8 cellular contexts compared by ENCODE assay signal in the genomic region with DNA sequence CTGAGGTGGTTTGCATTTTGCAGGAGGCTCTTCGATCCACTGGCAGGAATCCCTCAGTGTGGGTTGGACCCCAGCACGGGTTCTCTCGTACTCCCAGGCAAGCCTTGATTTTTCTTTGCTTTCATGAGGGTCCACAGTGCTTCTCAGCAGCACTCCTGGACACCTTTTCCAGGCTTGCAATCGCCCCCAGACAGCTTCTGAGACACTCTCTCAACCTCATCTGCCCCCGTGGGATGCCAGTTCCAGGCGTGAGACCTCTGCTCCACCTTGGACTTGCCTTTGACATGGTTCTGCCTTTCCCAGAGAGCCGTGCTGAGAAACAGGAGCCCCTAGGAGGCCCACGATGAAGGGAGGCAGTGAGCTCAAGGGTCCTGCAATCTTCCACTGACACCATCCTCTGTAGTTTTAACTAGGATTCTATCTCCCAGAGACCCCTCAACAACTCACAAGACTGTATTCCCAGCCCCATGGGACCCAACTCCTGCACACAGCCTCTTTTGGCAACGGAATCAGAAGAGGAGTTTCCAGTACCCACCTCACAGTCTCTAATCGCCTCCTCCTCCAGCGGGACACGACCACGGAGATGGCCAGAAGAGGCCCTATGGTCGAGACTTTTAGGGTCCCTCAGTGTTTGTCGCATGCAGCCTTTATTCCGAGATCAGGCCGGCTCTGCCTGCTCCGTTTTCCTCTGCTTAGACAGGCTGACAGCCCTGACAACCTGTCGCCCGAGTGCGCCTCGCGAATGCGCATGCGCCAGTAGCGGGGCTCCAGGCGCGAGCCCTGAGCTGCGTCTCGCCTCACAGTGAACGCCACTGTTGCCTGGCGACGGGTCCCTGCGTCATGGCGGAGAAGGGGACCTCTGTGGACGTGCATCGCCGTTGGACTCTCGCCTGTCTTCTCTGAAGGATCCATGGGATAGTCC. TPM values are rescaled to one million over a fixed set of nuclear protein-coding genes. Genes with fewer than 3 reads are reported as not detected.
DNase-seq lines count a peak whose midpoint lies in the region; ATAC-seq and TF ChIP-seq lines count a peak whose summit lies in the region.

No MANE protein-coding gene starts in this region.

- peak in 1 of 56 donors; percentile 12 for TF ChIP-seq CTCF in dorsolateral prefrontal cortex (IDR thresholded peaks at IDR 0.05 in 54 of 56, conservative IDR thresholded peaks at IDR 0.05 in 2 of 56; ENCODE audit: low read depth in 1 of 56, partially characterized antibody in 56 of 56)

- no peaks in the 10 kb centered on the region for H3K4me1 Mint-ChIP-seq in activated CD4-positive, alpha-beta T cell treated with anti-CD3 and anti-CD28 coated beads, Interleukin-2, amount 10 ng/mL, durations not matched to agents 24 days and 14 days
- peaks cover 9% of the 10 kb centered on the region for H3K4me1 Mint-ChIP-seq in memory B cell

- H2AFZ ChIP-seq in ACC112 (ENCODE audit: low read length, unreplicated experiment) = peak overlapping the region; percentile 14

- peak overlapping the region; percentile 51; the same call in 1 of the 2 replicates for H3K4me3 ChIP-seq in ACC112 (ENCODE audit: low read depth, low read length)
- peak overlapping the region; percentile 25 to 73 (median 56) for H3K4me3 ChIP-seq in dorsolateral prefrontal cortex

- no peaks in the 10 kb centered on the region for H3K4me1 ChIP-seq in ACC112 (ENCODE audit: control insufficient read depth, insufficient read depth, low read length, unreplicated experiment)

- no peak overlapping the region for H3K27ac Mint-ChIP-seq in activated CD4-positive, alpha-beta T cell treated with anti-CD3 and anti-CD28 coated beads, Interleukin-2, amount 10 ng/mL, durations not matched to agents 24 days and 14 days
- H3K27ac Mint-ChIP-seq in memory B cell = peak overlapping the region; percentile 45

- intact Hi-C loops in activated CD4-positive, alpha-beta T cell treated with anti-CD3 and anti-CD28 coated beads, Interleukin-2, amount 10 ng/mL, durations not matched to agents 24 days and 14 days (cut with micrococcal nuclease) = no loop called here
- intact Hi-C loops in dorsolateral prefrontal cortex (cut with DNase I) = no loop called here

- H3K27ac ChIP-seq in ACC112 (ENCODE audit: low read depth, low read length) (no peak overlapping the region), dorsolateral prefrontal cortex (no peak overlapping the region)

- H3K27me3 ChIP-seq in ACC112 (ENCODE audit: insufficient read depth, low read length) = peaks cover 24% of the 10 kb centered on the region; the same call in 1 of the 2 replicates
- no peaks in the 10 kb centered on the region for H3K27me3 ChIP-seq in dorsolateral prefrontal cortex

- DNase-seq in NCI-H1092 (lab: John Stamatoyannopoulos, UW) (peak; percentile 77), dorsolateral prefrontal cortex (peak; percentile 70 to 90 (median 82)), memory B cell (ENCODE audit: low spot score in 2 of 2) (peak; percentile 39 to 56), SW480 (ENCODE audit: low spot score) (no peak)
- peak; percentile 85 for DNase-seq in activated CD4-positive, alpha-beta T cell treated with anti-CD3 and anti-CD28 coated beads, Interleukin-2, amount 10 ng/mL, durations not matched to agents 24 days and 14 days
- peak in 2 of 3 experiments; percentile 55 to 70 for DNase-seq in stimulated activated CD4-positive, alpha-beta T cell treated with anti-CD3 and anti-CD28 coated beads, TNF-alpha, amount 100 ng/mL, for 24 hours (ENCODE audit: low read depth in 3 of 3)

- H3K79me2 ChIP-seq in ACC112 (ENCODE audit: control insufficient read depth, insufficient read depth, low read length, unreplicated experiment) = no peaks in the 10 kb centered on the region

- H3K9me3 Mint-ChIP-seq in activated CD4-positive, alpha-beta T cell treated with anti-CD3 and anti-CD28 coated beads, Interleukin-2, amount 10 ng/mL, durations not matched to agents 24 days and 14 days = peaks cover 6% of the 10 kb centered on the region
- no peaks in the 10 kb centered on the region for H3K9me3 Mint-ChIP-seq in memory B cell

- no peaks in the 10 kb centered on the region for H3K36me3 Mint-ChIP-seq in activated CD4-positive, alpha-beta T cell treated with anti-CD3 and anti-CD28 coated beads, Interleukin-2, amount 10 ng/mL, durations not matched to agents 24 days and 14 days (ENCODE audit: low read depth)
- H3K36me3 Mint-ChIP-seq in memory B cell = no peaks in the 10 kb centered on the region

- no peaks in the 10 kb centered on the region for H3K27me3 Mint-ChIP-seq in activated CD4-positive, alpha-beta T cell treated with anti-CD3 and anti-CD28 coated beads, Interleukin-2, amount 10 ng/mL, durations not matched to agents 24 days and 14 days
- H3K27me3 Mint-ChIP-seq in memory B cell = peaks cover 14% of the 10 kb centered on the region

- no peaks in the 10 kb centered on the region for H3K36me3 ChIP-seq in ACC112 (ENCODE audit: insufficient read depth, low read length)

- H3K4me3 Mint-ChIP-seq in activated CD4-positive, alpha-beta T cell treated with anti-CD3 and anti-CD28 coated beads, Interleukin-2, amount 10 ng/mL, durations not matched to agents 24 days and 14 days = peak overlapping the region; percentile 72
- H3K4me3 Mint-ChIP-seq in memory B cell = peak overlapping the region; percentile 77

- peak; percentile 91 for ATAC-seq in memory B cell (ENCODE audit: low read depth)
- no peak for ATAC-seq in GM18907 (IDR thresholded peaks at IDR 0.05; ENCODE audit: unreplicated experiment)

RNA-seq across cellular contexts. Expression of a gene that starts 26.0 kb away (rescaled TPM):
- total RNA-seq in activated CD4-positive, alpha-beta T cell treated with anti-CD3 and anti-CD28 coated beads, Interleukin-2, amount 10 ng/mL, durations not matched to agents 24 days and 14 days = 8.7 and 9.4 TPM in 2 replicates
- total RNA-seq in dorsolateral prefrontal cortex = 10 to 100 TPM; 15.4 to 66.1 (median 37.2) TPM
